9 cellular contexts compared by ENCODE assay signal in the genomic region with DNA sequence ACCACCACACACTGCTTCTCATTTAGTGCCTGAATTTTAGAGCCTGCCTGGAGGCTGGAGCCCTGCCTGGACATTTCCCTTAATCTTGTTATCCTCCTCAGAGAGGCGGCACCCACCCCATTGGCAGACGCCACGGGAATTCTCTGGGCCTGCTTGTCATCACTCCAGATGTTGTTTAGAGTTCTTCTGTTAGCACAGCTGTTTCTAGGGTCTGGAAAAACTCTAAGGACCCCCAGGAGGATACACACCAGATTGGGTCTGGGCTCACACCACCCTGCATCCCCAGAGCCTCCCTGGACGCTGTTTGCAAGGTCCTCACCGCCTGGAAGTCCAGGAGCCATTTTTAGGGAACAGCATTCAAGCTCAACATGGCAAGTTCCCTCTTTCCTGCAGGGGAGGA. TPM values are rescaled to one million over a fixed set of nuclear protein-coding genes. Genes with fewer than 3 reads are reported as not detected.
DNase-seq lines count a peak whose midpoint lies in the region; ATAC-seq and TF ChIP-seq lines count a peak whose summit lies in the region.
"Had no signal": no experiment of that assay in that cellular context is flagged by ENCODE, and none has a peak within 500 bp of the region (broad histone marks: within the 10 kb centered on the region; RNA-seq: fewer than 3 reads in every experiment).

No MANE protein-coding gene starts in this region.

- intact Hi-C loops in dorsolateral prefrontal cortex (cut with DNase I): no loop called here
- intact Hi-C loops in naive thymus-derived CD4-positive, alpha-beta T cell (cut with micrococcal nuclease): loop anchor here (5.0 to 10.0 kb wide), 4 partner anchors 88 to 260 kb away; a partner anchor contains a TSS

- H3K4me1 ChIP-seq in KMS-11 (ENCODE audit: low read depth, poor library complexity, severe bottlenecking): no peaks in the 10 kb centered on the region
- H3K4me1 ChIP-seq in naive thymus-derived CD4-positive, alpha-beta T cell (ENCODE audit: control insufficient read depth in 2 of 2, insufficient read depth in 2 of 2, low read length in 2 of 2): peaks cover 29 to 35% of the 10 kb centered on the region in 2 donors

- H3K9ac ChIP-seq in KMS-11: no peak overlapping the region

- 0 out of 2 replicates have a peak overlapping the region, but pooled peaks have one; percentile 38 for H2AFZ ChIP-seq in KMS-11 (ENCODE audit: low read depth)

- no peak for ATAC-seq in naive thymus-derived CD4-positive, alpha-beta T cell
- ATAC-seq in HG02759 (IDR thresholded peaks at IDR 0.05; ENCODE audit: unreplicated experiment): no peak
- ATAC-seq in HG03439 (IDR thresholded peaks at IDR 0.05; ENCODE audit: unreplicated experiment): no peak
- ATAC-seq in HG02588 (IDR thresholded peaks at IDR 0.05; ENCODE audit: unreplicated experiment): no peak
- ATAC-seq in HG03175 (IDR thresholded peaks at IDR 0.05; ENCODE audit: unreplicated experiment): no peak

- peaks cover 0 to 2% (median 0%) of the 10 kb centered on the region in 5 donors for H3K27me3 Mint-ChIP-seq in naive thymus-derived CD4-positive, alpha-beta T cell

- peak overlapping the region; percentile 17; the same call in 1 of the 2 replicates for H3K4me2 ChIP-seq in KMS-11

- peaks cover 0 to 2% (median 0%) of the 10 kb centered on the region in 11 donors for H3K9me3 Mint-ChIP-seq in naive thymus-derived CD4-positive, alpha-beta T cell

- POLR2A ChIA-PET in AG04450 (lab: Yijun Ruan, JAX): no interaction called here
- POLR2A ChIA-PET in naive thymus-derived CD4-positive, alpha-beta T cell (lab: Charles Lee): interaction anchor here (1.5 kb wide), 1 partner anchor 15 kb away, joined by 3 read pairs; no protein-coding TSS in a partner anchor

- peak overlapping the region; percentile 60 for H3K4me3 ChIP-seq in AG04450 (ENCODE audit: low read depth, low read length)
- H3K4me3 ChIP-seq in KMS-11 (IDR thresholded peaks at IDR 0.05; ENCODE audit: insufficient read depth, low read depth, low read length): no peak overlapping the region
- peak overlapping the region in 51 of 59 donors; percentile 27 to 68 (median 50) for H3K4me3 ChIP-seq in dorsolateral prefrontal cortex
- peak overlapping the region; percentile 90 for H3K4me3 ChIP-seq in naive thymus-derived CD4-positive, alpha-beta T cell (ENCODE audit: low read length)

- H3K36me3 Mint-ChIP-seq in naive thymus-derived CD4-positive, alpha-beta T cell: peaks cover 4 to 40% (median 24%) of the 10 kb centered on the region in 5 donors

- H3K27ac ChIP-seq in AG04450 (ENCODE audit: low read depth, low read length) (peak overlapping the region; percentile 91), KMS-11 (no peak overlapping the region), dorsolateral prefrontal cortex (peak overlapping the region in 54 of 59 donors; percentile 25 to 90 (median 77))
- H3K27ac ChIP-seq in naive thymus-derived CD4-positive, alpha-beta T cell (ENCODE audit: low read depth, low read length): peak overlapping the region; percentile 71
- H3K27ac ChIP-seq: VCaP had no signal

- peak overlapping the region; percentile 89 to 100 (median 96) for H3K27ac Mint-ChIP-seq in naive thymus-derived CD4-positive, alpha-beta T cell

- H3K79me2 ChIP-seq in KMS-11 (ENCODE audit: insufficient read depth, low read depth): no peaks in the 10 kb centered on the region

- peaks cover 44 to 69% (median 58%) of the 10 kb centered on the region in 7 donors for H3K4me1 Mint-ChIP-seq in naive thymus-derived CD4-positive, alpha-beta T cell

- TF ChIP-seq CTCF in AG04450 (IDR thresholded peaks at IDR 0.05; ENCODE audit: low read depth, low read length): no peak
- TF ChIP-seq CTCF in KMS-11 (conservative IDR thresholded peaks at IDR 0.05; ENCODE audit: low read depth, low read length): no peak
- no peak for TF ChIP-seq CTCF in dorsolateral prefrontal cortex (IDR thresholded peaks at IDR 0.05 in 54 of 56, conservative IDR thresholded peaks at IDR 0.05 in 2 of 56; ENCODE audit: low read depth in 1 of 56, partially characterized antibody in 56 of 56)

- no peaks in the 10 kb centered on the region for H4K20me1 ChIP-seq in KMS-11 (ENCODE audit: insufficient read depth)

- no peak for DNase-seq in AG04450 (ENCODE audit: low read depth, low spot score)
- DNase-seq in dorsolateral prefrontal cortex: no peak
- DNase-seq in naive thymus-derived CD4-positive, alpha-beta T cell: no peak

- peak overlapping the region; percentile 93 to 100 (median 98) for H3K4me3 Mint-ChIP-seq in naive thymus-derived CD4-positive, alpha-beta T cell

- H3K36me3 ChIP-seq in KMS-11 (ENCODE audit: insufficient read depth): no peaks in the 10 kb centered on the region
- H3K36me3 ChIP-seq in naive thymus-derived CD4-positive, alpha-beta T cell (ENCODE audit: control insufficient read depth in 2 of 3, insufficient read depth in 3 of 3, low read length in 3 of 3): peaks cover 6 to 22% (median 7%) of the 10 kb centered on the region in 3 experiments

- H3K9me3 ChIP-seq in AG04450 (ENCODE audit: control insufficient read depth, insufficient read depth, low read length): no peaks in the 10 kb centered on the region
- no peaks in the 10 kb centered on the region for H3K9me3 ChIP-seq in naive thymus-derived CD4-positive, alpha-beta T cell (ENCODE audit: control insufficient read depth in 2 of 3, low read length in 3 of 3)

- H3K27me3 ChIP-seq in AG04450 (ENCODE audit: control insufficient read depth, insufficient read depth, low read length) (no peaks in the 10 kb centered on the region), KMS-11 (ENCODE audit: insufficient read depth, low read depth) (no peaks in the 10 kb centered on the region), dorsolateral prefrontal cortex (no peaks in the 10 kb centered on the region)
- no peaks in the 10 kb centered on the region for H3K27me3 ChIP-seq in naive thymus-derived CD4-positive, alpha-beta T cell (ENCODE audit: control insufficient read depth in 2 of 2, insufficient read depth in 2 of 2, low read length in 2 of 2)

- CTCF ChIA-PET in AG04450 (lab: Charles Lee): interaction anchor here (0.7 to 1.4 kb wide), 3 partner anchors 88 to 172 kb away, joined by 3 to 4 read pairs (median 4); no protein-coding TSS in a partner anchor
- CTCF ChIA-PET in naive thymus-derived CD4-positive, alpha-beta T cell (lab: Charles Lee): interaction anchor here (0.6 to 1.3 kb wide), 3 partner anchors 88 to 1243 kb away, joined by 3 read pairs; no protein-coding TSS in a partner anchor

RNA-seq across cellular contexts. Expression of a gene that starts 0.6 kb away (rescaled TPM):
- 6.3 and 13.7 TPM in 2 replicates for polyA plus RNA-seq in AG04450 (2011; rRNA removed)
- polyA minus RNA-seq in AG04450 (2011; rRNA and poly(A)+ RNA removed): 35.3 and 46.0 TPM in 2 replicates
- total RNA-seq in dorsolateral prefrontal cortex: 100 to 1,000 TPM in 3 of 120 experiments, 10 to 100 TPM in 117; 13.8 to 131 (median 29.3) TPM
- 100 to 1,000 TPM in 1 of 5 experiments, 10 to 100 TPM in 4; 36.3 to 475 (median 76.6) TPM for total RNA-seq in naive thymus-derived CD4-positive, alpha-beta T cell
- polyA plus RNA-seq in naive thymus-derived CD4-positive, alpha-beta T cell: 10 to 100 TPM; 28.1 to 53.4 TPM

RNA-seq across cellular contexts. Expression of a gene that starts 20.7 kb away (rescaled TPM):
- polyA plus RNA-seq in AG04450 (2011; rRNA removed): 0.10 and 0.12 TPM in 2 replicates
- 0.23 TPM in 1 of 2 replicates, not detected in the other for polyA minus RNA-seq in AG04450 (2011; rRNA and poly(A)+ RNA removed)
- total RNA-seq in dorsolateral prefrontal cortex: 1 to 10 TPM in 9 of 120 experiments, under 1 TPM in 67, not detected in 44; 0.24 to 2.4 (median 0.66) TPM
- total RNA-seq in naive thymus-derived CD4-positive, alpha-beta T cell: 1 to 10 TPM in 1 of 5 experiments, under 1 TPM in 4; 0.30 to 7.4 (median 0.66) TPM
- polyA plus RNA-seq in naive thymus-derived CD4-positive, alpha-beta T cell: under 1 TPM; 0.27 to 0.38 TPM

RNA-seq across cellular contexts. Expression of a gene that starts 42.1 kb away (rescaled TPM):
- not detected in 2 replicates for polyA plus RNA-seq in AG04450 (2011; rRNA removed)
- polyA minus RNA-seq in AG04450 (2011; rRNA and poly(A)+ RNA removed): not detected in 2 replicates
- 10 to 100 TPM in 31 of 120 experiments, 1 to 10 TPM in 89; 2.7 to 39.4 (median 7.6) TPM for total RNA-seq in dorsolateral prefrontal cortex
- total RNA-seq in naive thymus-derived CD4-positive, alpha-beta T cell: not detected
- polyA plus RNA-seq in naive thymus-derived CD4-positive, alpha-beta T cell: not detected

Comparison
In these comparisons a context has a peak if more than half of its experiments do, and no peak if none do; other contexts are left out.
1. intact Hi-C loops: an anchor here in naive thymus-derived CD4-positive, alpha-beta T cell (5.0 to 10.0 kb wide); none called in dorsolateral prefrontal cortex.